In the genomic region with DNA sequence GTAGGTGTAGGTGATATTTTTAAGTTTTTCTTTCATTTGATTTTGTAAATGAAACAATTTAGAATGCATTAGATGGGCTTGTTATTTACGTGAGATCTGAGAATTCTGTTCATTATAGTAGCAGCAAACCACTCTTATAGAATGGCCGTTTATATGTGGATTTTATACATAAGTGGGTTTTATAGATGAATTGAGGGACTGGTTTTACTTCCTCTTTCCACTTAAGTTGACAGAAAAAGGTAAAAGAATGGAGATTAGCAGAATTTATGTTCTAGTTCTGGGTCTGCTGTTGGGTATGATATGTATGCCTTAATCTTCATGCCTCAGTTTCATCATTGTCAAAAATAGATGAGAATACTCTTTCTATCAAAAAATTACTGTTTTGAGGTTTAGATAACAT, we compare ENCODE assay signal across 13 cellular contexts. TPM values are rescaled to one million over a fixed set of nuclear protein-coding genes. Genes with fewer than 3 reads are reported as not detected.
DNase-seq lines count a peak whose midpoint lies in the region; ATAC-seq, FAIRE-seq and TF ChIP-seq lines count a peak whose summit lies in the region.
"Had no signal": no experiment of that assay in that cellular context is flagged by ENCODE, and none has a peak within 500 bp of the region (broad histone marks: within the 10 kb centered on the region; RNA-seq: fewer than 3 reads in every experiment).

No MANE protein-coding gene starts in this region.

- no peaks in the 10 kb centered on the region for H3K9me2 ChIP-seq in PC-3 (replicated peaks; ENCODE audit: low read length)

- H3K36me3 ChIP-seq in PC-3 (ENCODE audit: low read depth, low read length) = no peaks in the 10 kb centered on the region
- no peaks in the 10 kb centered on the region for H3K36me3 ChIP-seq in HepG2 (replicated peaks in 1 of 2; ENCODE audit: control insufficient read depth in 1 of 2, insufficient read depth in 2 of 2, low read length in 2 of 2)

- DNase-seq in PC-3 = no peak
- DNase-seq in HepG2 (ENCODE audit: low spot score) = no peak
- DNase-seq in GM12892 (ENCODE audit: insufficient read length) = no peak
- DNase-seq in NCI-H1092 treated with DMSO at 0.1 percent for 48 hours (lab: John Stamatoyannopoulos, UW) = no peak
- DNase-seq: heart left ventricle, NCI-H1092, NCI-H345, nephron progenitor cell, T-helper 2 cell had no signal

- no peaks in the 10 kb centered on the region for H3F3A ChIP-seq in PC-3 (ENCODE audit: low read length, unreplicated experiment)

- H3K27me3 ChIP-seq in PC-3 (ENCODE audit: low read length) (no peaks in the 10 kb centered on the region), HepG2 (ENCODE audit: control insufficient read depth in 1 of 2, insufficient read depth in 2 of 2, low read length in 2 of 2) (no peaks in the 10 kb centered on the region)
- H3K27me3 ChIP-seq: heart left ventricle had no signal

- no peak overlapping the region for H3K27ac ChIP-seq in PC-3 (ENCODE audit: low read length)
- peak overlapping the region; percentile 90 for H3K27ac ChIP-seq in HepG2 (ENCODE audit: extremely low read length, insufficient read depth, low read length)
- H3K27ac ChIP-seq: heart left ventricle had no signal

- POLR2A ChIA-PET in PC-3 (lab: Charles Lee; ENCODE audit: unreplicated experiment) (no interaction called here), HepG2 (lab: Yijun Ruan, JAX) (no interaction called here)

- TF ChIP-seq RAD21 in HepG2 (CRISPR knock-in tag; IDR thresholded peaks at IDR 0.05) = no peak

- H3K79me2 ChIP-seq in PC-3 (ENCODE audit: low read length) (peaks cover 69% of the 10 kb centered on the region), HepG2 (ENCODE audit: insufficient read depth, low read length) (peaks cover 57% of the 10 kb centered on the region)

- TF ChIP-seq CTCF in PC-3 (conservative IDR thresholded peaks at IDR 0.05; ENCODE audit: low read depth, low read length) (no peak), HepG2 (CRISPR knock-in tag; IDR thresholded peaks at IDR 0.05) (no peak)

- peak; percentile 47 for ATAC-seq in GM18519 (IDR thresholded peaks at IDR 0.05; ENCODE audit: low FRiP score, unreplicated experiment)
- peak; percentile 46 for ATAC-seq in HG02885 (IDR thresholded peaks at IDR 0.05; ENCODE audit: poor library complexity, unreplicated experiment)
- no peak for ATAC-seq in PC-3
- ATAC-seq in HepG2 = no peak
- no peak for ATAC-seq in GM19467 (IDR thresholded peaks at IDR 0.05; ENCODE audit: unreplicated experiment)
- ATAC-seq in HG03342 (IDR thresholded peaks at IDR 0.05; ENCODE audit: unreplicated experiment) = no peak

- in situ Hi-C loops in HepG2 (cut with HindIII; ENCODE audit: extremely low pct_ligation_motif_present, low pct_unique_long_range_greater_than_20kb) = no loop called here

- no peak overlapping the region for H3K9ac ChIP-seq in PC-3 (ENCODE audit: low read length)
- peak overlapping the region; percentile 51 for H3K9ac ChIP-seq in HepG2 (ENCODE audit: insufficient read depth, low read depth, low read length)

- no peak for FAIRE-seq in HepG2 (lab: Jason Lieb, UNC)
- no peak for FAIRE-seq in GM12892 (lab: Jason Lieb, UNC)

- BruUV-seq in PC-3 (replicated peaks; lab: Mats Ljungman, UMichigan) = no TSS peak
- BruUV-seq in HepG2 (replicated peaks; lab: Mats Ljungman, UMichigan) = no TSS peak

- intact Hi-C loops in PC-3 (cut with micrococcal nuclease) (loop anchor here (10.0 kb wide), 1 partner anchor 281 kb away; the partner anchor contains the start of gene UBQLN1), HepG2 (cut with micrococcal nuclease; ENCODE audit: unreplicated experiment) (loop anchor here (2.0 to 10.0 kb wide), 2 partner anchors 65 to 69 kb away; partner anchors contain the start of gene KIF27)

- H2AFZ ChIP-seq in PC-3 (ENCODE audit: low read length) (no peak overlapping the region), HepG2 (ENCODE audit: low read length) (no peak overlapping the region)

- TF ChIP-seq EP300 in HepG2 (IDR thresholded peaks at IDR 0.05; ENCODE audit: low read depth in 2 of 2, low read length in 2 of 2) (no peak), HepG2 (CRISPR knock-in tag; IDR thresholded peaks at IDR 0.05; ENCODE audit: borderline replicate concordance) (no peak)

- H3K4me3 ChIP-seq in PC-3 (ENCODE audit: low read length) (no peak overlapping the region), HepG2 (replicated peaks in 1 of 3; ENCODE audit: insufficient read depth in 1 of 3, low read depth in 2 of 3, low read length in 3 of 3) (peak overlapping the region in 2 of 3 experiments; percentile 9 to 38; a peak in 2 of 6 replicates)
- H3K4me3 ChIP-seq: heart left ventricle had no signal

- no peaks in the 10 kb centered on the region for H3K9me3 ChIP-seq in PC-3 (ENCODE audit: low read length)
- no peaks in the 10 kb centered on the region for H3K9me3 ChIP-seq in HepG2 (ENCODE audit: low read length)
- H3K9me3 ChIP-seq: heart left ventricle had no signal

- CTCF ChIA-PET in PC-3 (lab: Charles Lee) = no interaction called here
- CTCF ChIA-PET in HepG2 (lab: Yijun Ruan, JAX; ENCODE audit: low intra/inter-chr PET ratio, low total read pairs) = no interaction called here

- H3K4me2 ChIP-seq in PC-3 (ENCODE audit: low read length) (peak overlapping the region; percentile 61; the same call in 1 of the 2 replicates), HepG2 (ENCODE audit: low read depth, low read length) (peak overlapping the region; percentile 61)

- 58% methylated on average over 2 of the region's 2 CpGs for WGBS in HepG2 (ENCODE audit: low lambda C conversion rate)

- H4K20me1 ChIP-seq in PC-3 (ENCODE audit: low read length) = no peaks in the 10 kb centered on the region
- no peaks in the 10 kb centered on the region for H4K20me1 ChIP-seq in HepG2 (ENCODE audit: insufficient read depth, low read length)

- TF ChIP-seq POLR2A in HepG2 (IDR thresholded peaks at IDR 0.05; ENCODE audit: insufficient read depth in 1 of 2, low read depth in 2 of 2, low read length in 2 of 2) (no peak), GM12892 (IDR thresholded peaks at IDR 0.05; ENCODE audit: low read depth, low read length) (no peak)

- H3K4me1 ChIP-seq in PC-3 (ENCODE audit: insufficient read depth, low read length) (peaks cover 25% of the 10 kb centered on the region), HepG2 (ENCODE audit: insufficient read depth, low read length) (peaks cover 74% of the 10 kb centered on the region)

TF ChIP-seq in HepG2, 621 proteins besides CTCF, POLR2A, EP300 and RAD21:
- TF ChIP-seq ZNF775 (CRISPR knock-in tag; IDR thresholded peaks at IDR 0.05; ENCODE audit: borderline replicate concordance) = no peak
- no peak for TF ChIP-seq GABPA (IDR thresholded peaks at IDR 0.05; ENCODE audit: low read depth, low read length)
- TF ChIP-seq GABPA (CRISPR knock-in tag; IDR thresholded peaks at IDR 0.05; ENCODE audit: low read depth) = 0 out of 2 replicates have a peak, but pooled peaks have one; percentile 3

RNA-seq across cellular contexts. Expression of gene RMI1, which starts 5.6 kb away (rescaled TPM):
- 5.0 and 6.2 TPM in 2 replicates for total RNA-seq in PC-3 (2014; rRNA removed)
- total RNA-seq in HepG2 (2016; rRNA removed; fragmentation: Illumina TruSeq; extraction: Trizol) = 3.7 and 18.4 TPM in 2 replicates
- total RNA-seq in HepG2 (2016; cell fraction: cytosol; rRNA removed; fragmentation: Illumina TruSeq; extraction: Trizol; ENCODE audit: low read depth) = 2.3 and 2.4 TPM in 2 replicates
- total RNA-seq in HepG2 (2016; cell fraction: insoluble cytoplasmic fraction; rRNA removed; fragmentation: Illumina TruSeq; extraction: Trizol) = 3.1 and 18.4 TPM in 2 replicates
- 8.3 and 8.9 TPM in 2 replicates for total RNA-seq in HepG2 (2016; cell fraction: membrane; rRNA removed; fragmentation: Illumina TruSeq; extraction: Trizol)
- total RNA-seq in HepG2 (2016; cell fraction: nucleus; rRNA removed; fragmentation: Illumina TruSeq; extraction: Trizol) = 9.6 and 9.7 TPM in 2 replicates
- polyA plus RNA-seq in HepG2 (2011; rRNA removed) = 0.54 and 0.61 TPM in 2 replicates
- polyA plus RNA-seq in HepG2 (2011; cell fraction: cytosol; rRNA removed) = 0.40 and 0.74 TPM in 2 replicates
- 0.53 and 1.2 TPM in 2 replicates for polyA plus RNA-seq in HepG2 (2011; cell fraction: nucleus; rRNA removed)
- 3.8 and 7.3 TPM in 2 replicates for polyA plus RNA-seq in HepG2 (2012)
- polyA plus RNA-seq in HepG2 (2016; cell fraction: cytosol; fragmentation: Illumina TruSeq; extraction: Trizol; ENCODE audit: low read depth) = 0.76 and 0.89 TPM in 2 replicates
- polyA plus RNA-seq in HepG2 (2016; cell fraction: insoluble cytoplasmic fraction; fragmentation: Illumina TruSeq; extraction: Trizol; ENCODE audit: low read depth) = 20.1 and 21.4 TPM in 2 replicates
- 2.9 and 3.6 TPM in 2 replicates for polyA plus RNA-seq in HepG2 (2016; cell fraction: membrane; fragmentation: Illumina TruSeq; extraction: Trizol; ENCODE audit: low read depth)
- polyA plus RNA-seq in HepG2 (2016; cell fraction: nucleus; fragmentation: Illumina TruSeq; extraction: Trizol; ENCODE audit: insufficient read depth, low read depth) = 17.1 and 19.6 TPM in 2 replicates
- polyA minus RNA-seq in HepG2 (2011; rRNA and poly(A)+ RNA removed; ENCODE audit: low replicate concordance) = 0.64 and 3.2 TPM in 2 replicates
- polyA minus RNA-seq in HepG2 (2011; cell fraction: cytosol; rRNA and poly(A)+ RNA removed) = 4.8 and 5.1 TPM in 2 replicates
- 2.6 and 4.6 TPM in 2 replicates for polyA minus RNA-seq in HepG2 (2011; cell fraction: nucleus; rRNA and poly(A)+ RNA removed)
- 16.6 TPM for polyA plus RNA-seq in GM12892 (2012; ENCODE audit: missing spikeins)

RNA-seq across cellular contexts. Expression of gene HNRNPK, which starts 6.2 kb away (rescaled TPM):
- 550 and 583 TPM in 2 replicates for total RNA-seq in PC-3 (2014; rRNA removed)
- 712 and 973 TPM in 2 replicates for total RNA-seq in HepG2 (2016; rRNA removed; fragmentation: Illumina TruSeq; extraction: Trizol)
- 62.3 and 69.4 TPM in 2 replicates for total RNA-seq in HepG2 (2016; cell fraction: cytosol; rRNA removed; fragmentation: Illumina TruSeq; extraction: Trizol; ENCODE audit: low read depth)
- 723 and 963 TPM in 2 replicates for total RNA-seq in HepG2 (2016; cell fraction: insoluble cytoplasmic fraction; rRNA removed; fragmentation: Illumina TruSeq; extraction: Trizol)
- 132 and 145 TPM in 2 replicates for total RNA-seq in HepG2 (2016; cell fraction: membrane; rRNA removed; fragmentation: Illumina TruSeq; extraction: Trizol)
- total RNA-seq in HepG2 (2016; cell fraction: nucleus; rRNA removed; fragmentation: Illumina TruSeq; extraction: Trizol) = 484 and 493 TPM in 2 replicates
- polyA plus RNA-seq in HepG2 (2011; rRNA removed) = 315 and 321 TPM in 2 replicates
- polyA plus RNA-seq in HepG2 (2011; cell fraction: cytosol; rRNA removed) = 272 and 279 TPM in 2 replicates
- 264 TPM in 2 replicates for polyA plus RNA-seq in HepG2 (2011; cell fraction: nucleus; rRNA removed)
- polyA plus RNA-seq in HepG2 (2012) = 353 and 501 TPM in 2 replicates
- polyA plus RNA-seq in HepG2 (2016; cell fraction: cytosol; fragmentation: Illumina TruSeq; extraction: Trizol; ENCODE audit: low read depth) = 43.4 and 49.0 TPM in 2 replicates
- polyA plus RNA-seq in HepG2 (2016; cell fraction: insoluble cytoplasmic fraction; fragmentation: Illumina TruSeq; extraction: Trizol; ENCODE audit: low read depth) = 995 and 1,016 TPM in 2 replicates
- 81.3 and 94.1 TPM in 2 replicates for polyA plus RNA-seq in HepG2 (2016; cell fraction: membrane; fragmentation: Illumina TruSeq; extraction: Trizol; ENCODE audit: low read depth)
- polyA plus RNA-seq in HepG2 (2016; cell fraction: nucleus; fragmentation: Illumina TruSeq; extraction: Trizol; ENCODE audit: insufficient read depth, low read depth) = 534 and 576 TPM in 2 replicates
- 559 and 720 TPM in 2 replicates for polyA minus RNA-seq in HepG2 (2011; rRNA and poly(A)+ RNA removed; ENCODE audit: low replicate concordance)
- 342 and 349 TPM in 2 replicates for polyA minus RNA-seq in HepG2 (2011; cell fraction: cytosol; rRNA and poly(A)+ RNA removed)
- polyA minus RNA-seq in HepG2 (2011; cell fraction: nucleus; rRNA and poly(A)+ RNA removed) = 822 and 855 TPM in 2 replicates
- 639 TPM for polyA plus RNA-seq in GM12892 (2012; ENCODE audit: missing spikeins)

Comparison
In these comparisons a context has a peak if more than half of its experiments do, and no peak if none do; other contexts are left out.
1. ATAC-seq: peak in GM18519 (single experiment) and HG02885 (single experiment); none in PC-3 (single experiment), HepG2 (single experiment), GM19467 (single experiment) and HG03342 (single experiment).